Comparison of ENCODE assay signal across 13 cellular contexts in the genomic region with DNA sequence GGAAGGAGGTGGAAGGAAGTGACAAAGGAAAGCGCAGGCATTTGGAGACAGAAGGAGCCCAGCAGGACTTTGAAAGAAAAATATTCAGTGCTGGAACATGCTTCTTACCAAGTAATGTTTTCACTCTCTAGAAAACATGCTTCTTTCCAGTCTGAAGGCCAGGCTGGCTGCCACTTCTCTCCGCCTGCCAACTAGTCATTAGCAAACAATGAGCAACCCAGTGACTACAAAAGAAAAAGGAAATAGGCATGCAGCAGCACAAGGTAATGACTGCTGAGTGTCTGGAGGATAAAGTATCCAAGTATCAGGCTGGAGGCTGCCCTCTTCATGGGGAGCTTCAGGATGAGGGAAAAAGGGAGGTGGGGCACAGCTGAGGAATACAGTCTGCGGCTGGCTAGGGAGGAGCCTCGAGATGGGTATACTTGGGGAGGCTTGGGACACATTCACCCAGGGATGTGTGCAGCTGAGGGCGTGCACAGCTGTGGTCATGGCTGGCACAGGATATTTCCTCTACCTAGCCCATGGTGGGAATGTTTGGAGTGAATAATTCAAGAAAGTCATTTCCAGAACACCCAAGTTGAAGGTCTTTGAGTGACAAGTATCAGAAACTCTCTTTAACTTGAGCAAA.
DNase-seq lines count a peak whose midpoint lies in the region; ATAC-seq and TF ChIP-seq lines count a peak whose summit lies in the region.
"Had no signal": no experiment of that assay in that cellular context is flagged by ENCODE, and none has a peak within 500 bp of the region (broad histone marks: within the 10 kb centered on the region; RNA-seq: fewer than 3 reads in every experiment).

No MANE protein-coding gene starts in this region.

- DNase-seq in Ammon's horn (ENCODE audit: low spot score) (peak; percentile 63), NCI-H2081 (lab: John Stamatoyannopoulos, UW) (peak; percentile 21 to 78), body of pancreas (peak; percentile 19 to 60 (median 46)), lung microvascular endothelial cell (ENCODE audit: low read depth in 2 of 2) (peak; percentile 9 to 10), SKM-1 (lab: John Stamatoyannopoulos, UW; ENCODE audit: unreplicated experiment) (no peak)
- no peak for DNase-seq in effector CD8-positive, alpha-beta T cell (lab: John Stamatoyannopoulos, UW)
- DNase-seq: activated gamma-delta T cell, BE2C, cortex of kidney, H9, T-helper 1 cell had no signal

- no peaks in the 10 kb centered on the region for H3K27me3 ChIP-seq in body of pancreas

- H3K4me3 ChIP-seq in body of pancreas: no peak overlapping the region

- 57 to 67% methylated on average over 5 of the region's 5 CpGs for WGBS in body of pancreas, 2 donors

- peak; percentile 60 for ATAC-seq in body of pancreas
- ATAC-seq in GM19351 (IDR thresholded peaks at IDR 0.05; ENCODE audit: unreplicated experiment): no peak
- no peak for ATAC-seq in GM21529 (IDR thresholded peaks at IDR 0.05; ENCODE audit: unreplicated experiment)

- H3K36me3 ChIP-seq in body of pancreas (replicated peaks in 1 of 2; ENCODE audit: insufficient read depth in 1 of 2, low read depth in 2 of 2): no peaks in the 10 kb centered on the region
- H3K36me3 ChIP-seq: BE2C had no signal

- no peak for TF ChIP-seq POLR2A in body of pancreas (IDR thresholded peaks at IDR 0.05)

- no peak for TF ChIP-seq CTCF in body of pancreas (IDR thresholded peaks at IDR 0.05)

- no peaks in the 10 kb centered on the region for H3K9me3 ChIP-seq in body of pancreas
- H3K9me3 ChIP-seq: BE2C had no signal

- intact Hi-C loops in body of pancreas (cut with DNase I): no loop called here

- peaks cover 16% of the 10 kb centered on the region for H3K4me1 ChIP-seq in body of pancreas
- H3K4me1 ChIP-seq: BE2C had no signal

- no peak overlapping the region for H3K27ac ChIP-seq in body of pancreas

Comparison
In these comparisons a context has a peak if more than half of its experiments do, and no peak if none do; other contexts are left out.
1. DNase-seq: peak in Ammon's horn (single experiment), NCI-H2081 (2 of 2), body of pancreas (4 of 4) and lung microvascular endothelial cell (2 of 2); none in SKM-1 (single experiment) and effector CD8-positive, alpha-beta T cell (single experiment).